ENCODE assay signal across 7 cellular contexts in the genomic region with DNA sequence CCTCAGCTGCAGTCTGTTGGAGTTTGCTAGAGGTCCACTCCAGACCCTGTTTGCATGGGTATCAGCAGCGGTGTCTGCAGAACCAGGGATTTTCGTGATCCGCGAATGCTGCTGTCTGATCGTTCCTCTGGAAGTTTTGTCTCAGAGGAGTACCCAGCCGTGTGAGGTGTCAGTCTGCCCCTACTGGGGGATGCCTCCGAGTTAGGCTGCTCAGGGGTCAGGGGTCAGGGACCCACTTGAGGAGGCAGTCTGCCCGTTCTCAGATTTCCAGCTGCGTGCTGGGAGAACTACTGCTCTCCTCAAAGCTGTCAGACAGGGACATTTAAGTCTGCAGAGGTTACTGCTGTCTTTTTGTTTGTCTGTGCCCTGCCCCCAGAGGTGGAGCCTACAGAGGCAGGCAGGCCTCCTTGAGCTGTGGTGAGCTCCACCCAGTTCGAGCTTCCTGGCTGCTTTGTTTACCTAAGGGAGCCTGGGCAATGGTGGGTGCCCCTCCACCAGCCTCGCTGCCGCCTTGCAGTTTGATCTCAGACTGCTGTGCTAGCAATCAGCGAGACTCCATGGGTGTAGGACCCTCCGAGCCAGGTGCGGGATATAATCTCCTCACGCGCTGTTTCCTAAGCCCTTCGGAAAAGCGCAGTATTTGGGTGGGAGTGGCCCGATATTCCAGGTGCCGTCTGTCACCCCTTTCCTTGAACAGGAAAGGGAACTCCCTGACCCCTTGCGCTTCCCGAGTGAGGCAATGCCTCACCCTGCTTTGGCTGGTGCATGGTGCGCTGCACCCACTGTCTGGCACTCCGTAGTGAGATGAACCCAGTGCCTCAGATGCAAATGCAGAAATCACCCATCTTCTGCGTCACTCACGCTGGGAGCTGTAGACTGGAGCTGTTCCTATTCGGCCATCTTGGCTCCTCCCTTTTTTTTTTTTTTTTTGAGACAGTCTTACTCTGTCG.
DNase-seq lines count a peak whose midpoint lies in the region; ATAC-seq and TF ChIP-seq lines count a peak whose summit lies in the region.
"Not testable (repeated sequence)": the region's sequence is repeated elsewhere in the genome, so short reads cannot be mapped to it uniquely, and the experiment has no call there.

No MANE protein-coding gene starts in this region.

- peak overlapping the region; percentile 42 for H3K4me3 Mint-ChIP-seq in activated CD4-positive, alpha-beta T cell treated with anti-CD3 and anti-CD28 coated beads, Interleukin-2, amount 10 ng/mL, durations not matched to agents 7 days and 5 days
- peak overlapping the region; percentile 31 for H3K4me3 Mint-ChIP-seq in activated naive CD4-positive, alpha-beta T cell treated with anti-CD3 and anti-CD28 coated beads, Interleukin-2, amount 10 ng/mL, durations not matched to agents 7 days and 5 days
- H3K4me3 Mint-ChIP-seq in natural killer cell = not testable (repeated sequence)

- H3K4me3 ChIP-seq in iPS-15b (ENCODE audit: low read depth, low read length) = peak overlapping the region; percentile 39

- not testable (repeated sequence) for H3K27me3 Mint-ChIP-seq in activated CD4-positive, alpha-beta T cell treated with anti-CD3 and anti-CD28 coated beads, Interleukin-2, amount 10 ng/mL, durations not matched to agents 7 days and 5 days; activated naive CD4-positive, alpha-beta T cell treated with anti-CD3 and anti-CD28 coated beads, Interleukin-2, amount 10 ng/mL, durations not matched to agents 7 days and 5 days; natural killer cell (ENCODE audit: low read depth in 2 of 2)

- CTCF ChIA-PET in activated CD4-positive, alpha-beta T cell treated with anti-CD3 and anti-CD28 coated beads, Interleukin-2, amount 10 ng/mL, durations not matched to agents 7 days and 5 days (lab: Charles Lee) = interaction anchor here (1.1 kb wide), 1 partner anchor 7 kb away, joined by 3 read pairs; no protein-coding TSS in a partner anchor
- CTCF ChIA-PET in activated naive CD4-positive, alpha-beta T cell treated with anti-CD3 and anti-CD28 coated beads, Interleukin-2, amount 10 ng/mL, durations not matched to agents 7 days and 5 days (lab: Charles Lee) = interaction anchor here (1.7 kb wide), 1 partner anchor 8 kb away, joined by 6 read pairs; no protein-coding TSS in a partner anchor

- H3K36me3 ChIP-seq in iPS-15b (ENCODE audit: control insufficient read depth, insufficient read depth, low read length) = not testable (repeated sequence)

- H3K9me3 ChIP-seq in iPS-15b (ENCODE audit: control insufficient read depth, insufficient read depth, low read length) = not testable (repeated sequence)

- H3K4me1 Mint-ChIP-seq in activated CD4-positive, alpha-beta T cell treated with anti-CD3 and anti-CD28 coated beads, Interleukin-2, amount 10 ng/mL, durations not matched to agents 7 days and 5 days = peaks cover 62% of the 10 kb centered on the region
- H3K4me1 Mint-ChIP-seq in activated naive CD4-positive, alpha-beta T cell treated with anti-CD3 and anti-CD28 coated beads, Interleukin-2, amount 10 ng/mL, durations not matched to agents 7 days and 5 days = peaks cover 64% of the 10 kb centered on the region
- peaks cover 28 to 57% of the 10 kb centered on the region in 2 donors for H3K4me1 Mint-ChIP-seq in natural killer cell

- DNase-seq in DMS53 (lab: John Stamatoyannopoulos, UW) (peak; percentile 46), NCI-H460 (ENCODE audit: extremely low read depth, low read depth) (peak; percentile 29)
- DNase-seq in activated CD4-positive, alpha-beta T cell treated with anti-CD3 and anti-CD28 coated beads, Interleukin-2, amount 10 ng/mL, durations not matched to agents 7 days and 5 days = peak; percentile 61
- DNase-seq in activated naive CD4-positive, alpha-beta T cell treated with anti-CD3 and anti-CD28 coated beads, Interleukin-2, amount 10 ng/mL, durations not matched to agents 7 days and 5 days = peak; percentile 72
- not testable (repeated sequence) for DNase-seq in natural killer cell
- peak in 4 of 6 experiments; percentile 7 to 64 (median 60) for DNase-seq in stimulated activated naive CD4-positive, alpha-beta T cell (lab: John Stamatoyannopoulos, UW)

- not testable (repeated sequence) for H3K4me1 ChIP-seq in iPS-15b (ENCODE audit: control insufficient read depth, insufficient read depth, low read length)

- peak overlapping the region; percentile 87 for H3K27ac Mint-ChIP-seq in activated CD4-positive, alpha-beta T cell treated with anti-CD3 and anti-CD28 coated beads, Interleukin-2, amount 10 ng/mL, durations not matched to agents 7 days and 5 days
- H3K27ac Mint-ChIP-seq in activated naive CD4-positive, alpha-beta T cell treated with anti-CD3 and anti-CD28 coated beads, Interleukin-2, amount 10 ng/mL, durations not matched to agents 7 days and 5 days = peak overlapping the region; percentile 89
- peak overlapping the region; percentile 92 to 95 for H3K27ac Mint-ChIP-seq in natural killer cell

- peaks cover 60% of the 10 kb centered on the region for H3K36me3 Mint-ChIP-seq in activated CD4-positive, alpha-beta T cell treated with anti-CD3 and anti-CD28 coated beads, Interleukin-2, amount 10 ng/mL, durations not matched to agents 7 days and 5 days (ENCODE audit: low read depth)
- peaks cover 54% of the 10 kb centered on the region for H3K36me3 Mint-ChIP-seq in activated naive CD4-positive, alpha-beta T cell treated with anti-CD3 and anti-CD28 coated beads, Interleukin-2, amount 10 ng/mL, durations not matched to agents 7 days and 5 days
- not testable (repeated sequence) for H3K36me3 Mint-ChIP-seq in natural killer cell

- not testable (repeated sequence) for ATAC-seq in natural killer cell

- H3K9me3 Mint-ChIP-seq in activated CD4-positive, alpha-beta T cell treated with anti-CD3 and anti-CD28 coated beads, Interleukin-2, amount 10 ng/mL, durations not matched to agents 7 days and 5 days = peaks cover 22% of the 10 kb centered on the region
- H3K9me3 Mint-ChIP-seq in activated naive CD4-positive, alpha-beta T cell treated with anti-CD3 and anti-CD28 coated beads, Interleukin-2, amount 10 ng/mL, durations not matched to agents 7 days and 5 days = peaks cover 27% of the 10 kb centered on the region
- not testable (repeated sequence) for H3K9me3 Mint-ChIP-seq in natural killer cell

- intact Hi-C loops in natural killer cell (cut with micrococcal nuclease) = not testable (repeated sequence)

- TF ChIP-seq CTCF in natural killer cell (IDR thresholded peaks at IDR 0.05) = not testable (repeated sequence)

- H3K9ac ChIP-seq in iPS-15b (ENCODE audit: low read depth, low read length) = not testable (repeated sequence)

- H3K27me3 ChIP-seq in iPS-15b (ENCODE audit: control insufficient read depth, insufficient read depth, low read length) = not testable (repeated sequence)

- POLR2A ChIA-PET in activated CD4-positive, alpha-beta T cell treated with anti-CD3 and anti-CD28 coated beads, Interleukin-2, amount 10 ng/mL, durations not matched to agents 7 days and 5 days (lab: Charles Lee) = not testable (repeated sequence)
